In genomic region chr12:119176267-119177055, GRCh38 we compare ENCODE assay signal across 8 cellular contexts.
DNase-seq lines count a peak whose midpoint lies in the region; ATAC-seq lines count a peak whose summit lies in the region.

No MANE protein-coding gene starts in this region.

- peaks cover 13% of the 10 kb centered on the region for H3K27me3 ChIP-seq in mucosa of stomach (ENCODE audit: control insufficient read depth, insufficient read depth, low read length)

- H3K9me3 ChIP-seq in mucosa of stomach (ENCODE audit: control insufficient read depth, low read length), result no peaks in the 10 kb centered on the region

- no peaks in the 10 kb centered on the region for H3K36me3 ChIP-seq in mucosa of stomach (ENCODE audit: control insufficient read depth, insufficient read depth, low read length)

- H3K27ac ChIP-seq in epithelial cell of prostate, result peak overlapping the region; percentile 28

- no peak overlapping the region for H3K4me3 ChIP-seq in mucosa of stomach (ENCODE audit: low read length)

- ATAC-seq in GM21737 (IDR thresholded peaks at IDR 0.05; ENCODE audit: unreplicated experiment), result no peak
- no peak for ATAC-seq in HG02885 (IDR thresholded peaks at IDR 0.05; ENCODE audit: poor library complexity, unreplicated experiment)

- peak overlapping the region; percentile 57 for H3K9ac ChIP-seq in mucosa of stomach (ENCODE audit: low read length)

- DNase-seq in ELR (ENCODE audit: low read depth) (peak; percentile 63), NCI-H748 (lab: John Stamatoyannopoulos, UW; ENCODE audit: unreplicated experiment) (peak; percentile 92), epithelial cell of prostate (ENCODE audit: low read depth, low spot score) (peak; percentile 87)
- no peak for DNase-seq in activated CD8-positive, alpha-beta memory T cell treated with anti-CD3 and anti-CD28 coated beads, Interleukin-2, amount 50 U/mL, for 4 hours
- no peak for DNase-seq in activated T-cell treated with anti-CD3 and anti-CD28 coated beads, Interleukin-2, amount 50 U/mL, for 1 hour

- H3K4me1 ChIP-seq in mucosa of stomach (ENCODE audit: control insufficient read depth, insufficient read depth, low read length), result peaks cover 7% of the 10 kb centered on the region

Comparison
In these comparisons a context has a peak if more than half of its experiments do, and no peak if none do; other contexts are left out.
1. DNase-seq: peak in ELR (single experiment), NCI-H748 (single experiment) and epithelial cell of prostate (single experiment); none in activated CD8-positive, alpha-beta memory T cell treated with anti-CD3 and anti-CD28 coated beads, Interleukin-2, amount 50 U/mL, for 4 hours (single experiment) and activated T-cell treated with anti-CD3 and anti-CD28 coated beads, Interleukin-2, amount 50 U/mL, for 1 hour (single experiment).